9 cellular contexts compared by ENCODE assay signal in genomic region chr16:74275031-74275636, GRCh38. TPM values are rescaled to one million over a fixed set of nuclear protein-coding genes. Genes with fewer than 3 reads are reported as not detected.
DNase-seq lines count a peak whose midpoint lies in the region; ATAC-seq, FAIRE-seq and TF ChIP-seq lines count a peak whose summit lies in the region.
"Had no signal": no experiment of that assay in that cellular context is flagged by ENCODE, and none has a peak within 500 bp of the region (broad histone marks: within the 10 kb centered on the region; RNA-seq: fewer than 3 reads in every experiment).

No MANE protein-coding gene starts in this region.

- CTCF ChIA-PET in Caco-2 (lab: Charles Lee) = interaction anchor here (0.6 to 1.1 kb wide), 5 partner anchors 49 to 706 kb away, joined by 3 to 7 read pairs (median 4); no protein-coding TSS in a partner anchor
- CTCF ChIA-PET in HepG2 (lab: Yijun Ruan, JAX; ENCODE audit: low intra/inter-chr PET ratio, low total read pairs) = no interaction called here

- H3K4me3 Mint-ChIP-seq in Caco-2 (ENCODE audit: unreplicated experiment) = no peak overlapping the region
- H3K4me3 Mint-ChIP-seq in activated T-cell treated with anti-CD3 and anti-CD28 coated beads, Interleukin-2, amount 50 U/mL, for 4 hours = no peak overlapping the region
- H3K4me3 Mint-ChIP-seq in activated T-helper 17 cell treated with anti-CD3 and anti-CD28 coated beads, Interleukin-2, amount 50 U/mL, for 72 hours = no peak overlapping the region

- TF ChIP-seq RAD21 in HepG2 (CRISPR knock-in tag; IDR thresholded peaks at IDR 0.05) = 0 out of 2 replicates have a peak, but pooled peaks have one; percentile 13

- no peak for TF ChIP-seq POLR2A in HepG2 (IDR thresholded peaks at IDR 0.05; ENCODE audit: insufficient read depth in 1 of 2, low read depth in 2 of 2, low read length in 2 of 2)

- intact Hi-C loops in Caco-2 (cut with micrococcal nuclease; ENCODE audit: unreplicated experiment) = loop anchor here (1.0 to 10.0 kb wide), 6 partner anchors 48 to 397 kb away; no protein-coding TSS in a partner anchor
- intact Hi-C loops in HepG2 (cut with micrococcal nuclease; ENCODE audit: unreplicated experiment) = loop anchor here (2.0 kb wide), 1 partner anchor 318 kb away; no protein-coding TSS in a partner anchor

- no peak overlapping the region for H3K4me3 ChIP-seq in Caco-2 (ENCODE audit: low read depth, low read length)
- no peak overlapping the region for H3K4me3 ChIP-seq in HepG2 (replicated peaks in 1 of 3; ENCODE audit: insufficient read depth in 1 of 3, low read depth in 2 of 3, low read length in 3 of 3)

- H3K27me3 Mint-ChIP-seq in Caco-2 (ENCODE audit: insufficient read depth, unreplicated experiment) = peaks cover 16% of the 10 kb centered on the region
- peaks cover 27% of the 10 kb centered on the region for H3K27me3 Mint-ChIP-seq in activated T-cell treated with anti-CD3 and anti-CD28 coated beads, Interleukin-2, amount 50 U/mL, for 4 hours (ENCODE audit: low read depth)
- H3K27me3 Mint-ChIP-seq in activated T-helper 17 cell treated with anti-CD3 and anti-CD28 coated beads, Interleukin-2, amount 50 U/mL, for 72 hours = peaks cover 33% of the 10 kb centered on the region

- H3K27me3 ChIP-seq in Caco-2 (replicated peaks; ENCODE audit: control insufficient read depth, insufficient read depth, low read length) (no peaks in the 10 kb centered on the region), HepG2 (ENCODE audit: control insufficient read depth in 1 of 2, insufficient read depth in 2 of 2, low read length in 2 of 2) (no peaks in the 10 kb centered on the region; a peak in 1 of 5 replicates)

- H3K9ac ChIP-seq in HepG2 (ENCODE audit: insufficient read depth, low read depth, low read length) = no peak overlapping the region

- no peaks in the 10 kb centered on the region for H3K36me3 Mint-ChIP-seq in Caco-2 (ENCODE audit: insufficient read depth, unreplicated experiment)
- H3K36me3 Mint-ChIP-seq in activated T-cell treated with anti-CD3 and anti-CD28 coated beads, Interleukin-2, amount 50 U/mL, for 4 hours (ENCODE audit: insufficient read depth) = no peaks in the 10 kb centered on the region
- peaks cover 7% of the 10 kb centered on the region for H3K36me3 Mint-ChIP-seq in activated T-helper 17 cell treated with anti-CD3 and anti-CD28 coated beads, Interleukin-2, amount 50 U/mL, for 72 hours (ENCODE audit: low read depth)

- H3K36me3 ChIP-seq in Caco-2 (ENCODE audit: control insufficient read depth, insufficient read depth, low read length) (no peaks in the 10 kb centered on the region), HepG2 (replicated peaks in 1 of 2; ENCODE audit: control insufficient read depth in 1 of 2, insufficient read depth in 2 of 2, low read length in 2 of 2) (no peaks in the 10 kb centered on the region)

- FAIRE-seq in HTR-8/SVneo (lab: Jason Lieb, UNC) (no peak), TTC549 (lab: Jason Lieb, UNC) (peak; percentile 93), HepG2 (lab: Jason Lieb, UNC) (no peak)

- DNase-seq in Caco-2 = peak in 1 of 2 experiments; percentile 20
- DNase-seq in HTR-8/SVneo (ENCODE audit: insufficient read length, low spot score) = peak; percentile 34
- DNase-seq in HepG2 (ENCODE audit: low spot score) = no peak
- no peak for DNase-seq in activated T-cell treated with anti-CD3 and anti-CD28 coated beads, Interleukin-2, amount 50 U/mL, for 4 hours
- DNase-seq in Ammon's horn (ENCODE audit: low spot score) = no peak
- DNase-seq: central memory CD4-positive, alpha-beta T cell had no signal

- no peak overlapping the region for H3K27ac Mint-ChIP-seq in Caco-2 (ENCODE audit: unreplicated experiment)
- H3K27ac Mint-ChIP-seq in activated T-helper 17 cell treated with anti-CD3 and anti-CD28 coated beads, Interleukin-2, amount 50 U/mL, for 72 hours = no peak overlapping the region

- no peak overlapping the region for H2AFZ ChIP-seq in HepG2 (ENCODE audit: low read length)

- H3K4me2 ChIP-seq in HepG2 (ENCODE audit: low read depth, low read length) = no peak overlapping the region

- peak; percentile 59 to 65 for TF ChIP-seq CTCF in Caco-2 (IDR thresholded peaks at IDR 0.05; ENCODE audit: insufficient read depth in 1 of 2, low read depth in 1 of 2, low read length in 1 of 2, severe bottlenecking in 1 of 2, unreplicated experiment in 1 of 2)
- peak; percentile 23; the same call in 1 of the 2 replicates for TF ChIP-seq CTCF in HepG2 (CRISPR knock-in tag; IDR thresholded peaks at IDR 0.05)

- H3K9me3 Mint-ChIP-seq in Caco-2 (ENCODE audit: unreplicated experiment) = no peaks in the 10 kb centered on the region
- peaks cover 7% of the 10 kb centered on the region for H3K9me3 Mint-ChIP-seq in activated T-cell treated with anti-CD3 and anti-CD28 coated beads, Interleukin-2, amount 50 U/mL, for 4 hours
- H3K9me3 Mint-ChIP-seq in activated T-helper 17 cell treated with anti-CD3 and anti-CD28 coated beads, Interleukin-2, amount 50 U/mL, for 72 hours = peaks cover 4% of the 10 kb centered on the region

- no peaks in the 10 kb centered on the region for H3K4me1 Mint-ChIP-seq in Caco-2 (ENCODE audit: low read depth, unreplicated experiment)
- no peaks in the 10 kb centered on the region for H3K4me1 Mint-ChIP-seq in activated T-cell treated with anti-CD3 and anti-CD28 coated beads, Interleukin-2, amount 50 U/mL, for 4 hours (ENCODE audit: low read depth)
- no peaks in the 10 kb centered on the region for H3K4me1 Mint-ChIP-seq in activated T-helper 17 cell treated with anti-CD3 and anti-CD28 coated beads, Interleukin-2, amount 50 U/mL, for 72 hours

- under 1% methylated on average over 2 of the region's 2 CpGs for WGBS in HepG2 (ENCODE audit: low lambda C conversion rate)

- no peaks in the 10 kb centered on the region for H4K20me1 ChIP-seq in HepG2 (ENCODE audit: insufficient read depth, low read length)

- in situ Hi-C loops in HepG2 (cut with HindIII; ENCODE audit: extremely low pct_ligation_motif_present, low pct_unique_long_range_greater_than_20kb) = no loop called here

- no TSS peak for BruUV-seq in Caco-2 (replicated peaks; lab: Mats Ljungman, UMichigan)
- no TSS peak for BruUV-seq in HepG2 (replicated peaks; lab: Mats Ljungman, UMichigan)

- H3K9me3 ChIP-seq in Caco-2 = no peaks in the 10 kb centered on the region
- H3K9me3 ChIP-seq in HepG2 (ENCODE audit: low read length) = 0 out of 2 replicates have a peak, but pooled peaks cover 4% of the 10 kb centered on the region

- H3K27ac ChIP-seq in HepG2 (ENCODE audit: extremely low read length, insufficient read depth, low read length) = no peak overlapping the region

- H3K79me2 ChIP-seq in HepG2 (ENCODE audit: insufficient read depth, low read length) = no peaks in the 10 kb centered on the region

- POLR2A ChIA-PET in Caco-2 (lab: Charles Lee) = no interaction called here
- POLR2A ChIA-PET in HepG2 (lab: Yijun Ruan, JAX) = no interaction called here

- H3K4me1 ChIP-seq in Caco-2 (peaks cover 6% of the 10 kb centered on the region), HepG2 (ENCODE audit: insufficient read depth, low read length) (no peaks in the 10 kb centered on the region)

- ATAC-seq in HepG2 = no peak
- ATAC-seq in activated T-cell treated with anti-CD3 and anti-CD28 coated beads, Interleukin-2, amount 50 U/mL, for 4 hours = no peak
- no peak for ATAC-seq in activated T-helper 17 cell treated with anti-CD3 and anti-CD28 coated beads, Interleukin-2, amount 50 U/mL, for 72 hours (replicated peaks)
- no peak for ATAC-seq in HG03039 (IDR thresholded peaks at IDR 0.05; ENCODE audit: unreplicated experiment)

- TF ChIP-seq EP300 in HepG2 (IDR thresholded peaks at IDR 0.05; ENCODE audit: low read depth in 2 of 2, low read length in 2 of 2) (no peak), HepG2 (CRISPR knock-in tag; IDR thresholded peaks at IDR 0.05; ENCODE audit: borderline replicate concordance) (no peak)

TF ChIP-seq in HepG2, 621 proteins besides CTCF, POLR2A, EP300 and RAD21 (continues in another document):
- TF ChIP-seq ZNF562 (CRISPR knock-in tag; IDR thresholded peaks at IDR 0.05; ENCODE audit: borderline replicate concordance) (no peak), STAG1 (CRISPR knock-in tag; IDR thresholded peaks at IDR 0.05) (peak; percentile 59), SALL2 (CRISPR knock-in tag; IDR thresholded peaks at IDR 0.05) (no peak)

RNA-seq across cellular contexts. Expression of gene PSMD7, which starts 21.5 kb away (rescaled TPM):
- 182 and 191 TPM in 2 replicates for total RNA-seq in Caco-2 (2022)
- total RNA-seq in HepG2 (2016; rRNA removed; fragmentation: Illumina TruSeq; extraction: Trizol) = 224 and 322 TPM in 2 replicates
- total RNA-seq in HepG2 (2016; cell fraction: cytosol; rRNA removed; fragmentation: Illumina TruSeq; extraction: Trizol; ENCODE audit: low read depth) = 39.2 and 39.5 TPM in 2 replicates
- 228 and 320 TPM in 2 replicates for total RNA-seq in HepG2 (2016; cell fraction: insoluble cytoplasmic fraction; rRNA removed; fragmentation: Illumina TruSeq; extraction: Trizol)
- 67.0 and 70.1 TPM in 2 replicates for total RNA-seq in HepG2 (2016; cell fraction: membrane; rRNA removed; fragmentation: Illumina TruSeq; extraction: Trizol)
- 118 and 124 TPM in 2 replicates for total RNA-seq in HepG2 (2016; cell fraction: nucleus; rRNA removed; fragmentation: Illumina TruSeq; extraction: Trizol)
- 104 and 105 TPM in 2 replicates for polyA plus RNA-seq in HepG2 (2011; rRNA removed)
- polyA plus RNA-seq in HepG2 (2011; cell fraction: cytosol; rRNA removed) = 82.0 and 102 TPM in 2 replicates
- polyA plus RNA-seq in HepG2 (2011; cell fraction: nucleus; rRNA removed) = 52.0 and 54.1 TPM in 2 replicates
- 127 and 139 TPM in 2 replicates for polyA plus RNA-seq in HepG2 (2012)
- 33.0 and 33.5 TPM in 2 replicates for polyA plus RNA-seq in HepG2 (2016; cell fraction: cytosol; fragmentation: Illumina TruSeq; extraction: Trizol; ENCODE audit: low read depth)
- polyA plus RNA-seq in HepG2 (2016; cell fraction: insoluble cytoplasmic fraction; fragmentation: Illumina TruSeq; extraction: Trizol; ENCODE audit: low read depth) = 334 and 339 TPM in 2 replicates
- 42.4 and 43.9 TPM in 2 replicates for polyA plus RNA-seq in HepG2 (2016; cell fraction: membrane; fragmentation: Illumina TruSeq; extraction: Trizol; ENCODE audit: low read depth)
- polyA plus RNA-seq in HepG2 (2016; cell fraction: nucleus; fragmentation: Illumina TruSeq; extraction: Trizol; ENCODE audit: insufficient read depth, low read depth) = 161 and 163 TPM in 2 replicates
- 83.5 and 125 TPM in 2 replicates for polyA minus RNA-seq in HepG2 (2011; rRNA and poly(A)+ RNA removed; ENCODE audit: low replicate concordance)
- 53.7 and 59.7 TPM in 2 replicates for polyA minus RNA-seq in HepG2 (2011; cell fraction: cytosol; rRNA and poly(A)+ RNA removed)
- polyA minus RNA-seq in HepG2 (2011; cell fraction: nucleus; rRNA and poly(A)+ RNA removed) = 85.5 and 88.6 TPM in 2 replicates
- total RNA-seq in activated T-cell treated with anti-CD3 and anti-CD28 coated beads, Interleukin-2, amount 50 U/mL, for 4 hours = 100 to 1,000 TPM; 214 to 218 (median 217) TPM
- total RNA-seq in activated T-helper 17 cell treated with anti-CD3 and anti-CD28 coated beads, Interleukin-2, amount 50 U/mL, for 72 hours = 100 to 1,000 TPM in 1 of 2 donors, 10 to 100 TPM in 1; 72.7 to 120 TPM
